ENCODE assay signal across 3 cellular contexts in the genomic region with DNA sequence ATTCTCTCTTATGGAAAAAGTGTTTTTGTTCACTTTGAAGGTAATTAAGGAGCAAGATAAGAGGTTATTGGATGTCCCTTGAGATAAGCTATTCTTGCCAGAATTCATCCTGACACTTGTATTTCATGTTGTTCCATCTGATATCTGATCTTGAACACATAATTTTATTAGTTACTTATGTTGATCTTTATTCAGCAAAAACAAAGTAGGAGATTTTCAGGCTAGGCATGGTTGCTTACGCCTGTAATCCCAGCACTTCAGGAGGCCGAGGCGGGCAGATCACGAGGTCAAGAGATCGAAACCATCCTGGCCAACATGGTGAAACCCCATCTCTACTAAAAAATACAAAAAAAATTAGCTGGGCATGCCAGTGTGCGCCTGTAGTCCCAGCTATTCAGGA. TPM values are rescaled to one million over a fixed set of nuclear protein-coding genes. Genes with fewer than 3 reads are reported as not detected.
"Had no signal": no experiment of that assay in that cellular context is flagged by ENCODE, and none has a peak within 500 bp of the region (broad histone marks: within the 10 kb centered on the region; RNA-seq: fewer than 3 reads in every experiment).

No MANE protein-coding gene starts in this region.

RNA-seq across cellular contexts. Expression of gene STK32A, which starts 8.4 kb away (rescaled TPM):
- polyA plus RNA-seq: HepG2, IgD-negative memory B cell, K562 had no signal
